ENCODE assay signal across 1 cellular context in genomic region chr12:1593232-1594044, GRCh38.
TF ChIP-seq lines count a peak whose summit lies in the region.

No MANE protein-coding gene starts in this region.

TF ChIP-seq in HepG2, 621 proteins besides CTCF, POLR2A, EP300 and RAD21 (continued from another document and continues in another):
- TF ChIP-seq, protein P1, sequence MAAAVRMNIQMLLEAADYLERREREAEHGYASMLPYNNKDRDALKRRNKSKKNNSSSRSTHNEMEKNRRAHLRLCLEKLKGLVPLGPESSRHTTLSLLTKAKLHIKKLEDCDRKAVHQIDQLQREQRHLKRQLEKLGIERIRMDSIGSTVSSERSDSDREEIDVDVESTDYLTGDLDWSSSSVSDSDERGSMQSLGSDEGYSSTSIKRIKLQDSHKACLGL (CRISPR knock-in tag; IDR thresholded peaks at IDR 0.05): peak; percentile 56; the same call in 1 of the 2 replicates
- TF ChIP-seq ELF4 (CRISPR knock-in tag; IDR thresholded peaks at IDR 0.05; ENCODE audit: borderline replicate concordance) (no peak), ZFX (CRISPR knock-in tag; IDR thresholded peaks at IDR 0.05; ENCODE audit: low read depth) (peak; percentile 83), ZNF567 (CRISPR knock-in tag; IDR thresholded peaks at IDR 0.05; ENCODE audit: borderline replicate concordance) (no peak), SAP130 (CRISPR knock-in tag; IDR thresholded peaks at IDR 0.05; ENCODE audit: low read depth) (peak; percentile 47), ZNF512 (CRISPR knock-in tag; IDR thresholded peaks at IDR 0.05) (no peak), SNRNP70 (IDR thresholded peaks at IDR 0.05; ENCODE audit: low read depth, low read length) (no peak), ZFYVE20 (CRISPR knock-in tag; IDR thresholded peaks at IDR 0.05; ENCODE audit: borderline replicate concordance, low read depth) (peak; percentile 45; the same call in 1 of the 2 replicates), KAT7 (CRISPR knock-in tag; IDR thresholded peaks at IDR 0.05; ENCODE audit: borderline replicate concordance) (0 out of 2 replicates have a peak, but pooled peaks have one; percentile 39), ZNF574 (CRISPR knock-in tag; IDR thresholded peaks at IDR 0.05) (0 out of 2 replicates have a peak, but pooled peaks have one; percentile 3), SOX6 (IDR thresholded peaks at IDR 0.05) (no peak), SOX6 (CRISPR knock-in tag; IDR thresholded peaks at IDR 0.05) (peak; percentile 28; the same call in 1 of the 2 replicates), ATRX (CRISPR knock-in tag; IDR thresholded peaks at IDR 0.05; ENCODE audit: borderline replicate concordance) (no peak), JUN (CRISPR knock-in tag; IDR thresholded peaks at IDR 0.05) (0 out of 2 replicates have a peak, but pooled peaks have one; percentile 36), XRCC5 (optimal IDR thresholded peaks at IDR 0.05; ENCODE audit: low read length) (no peak), ERF (CRISPR knock-in tag; IDR thresholded peaks at IDR 0.05) (0 out of 2 replicates have a peak, but pooled peaks have one; percentile 11), NCOA1 (CRISPR knock-in tag; IDR thresholded peaks at IDR 0.05) (0 out of 2 replicates have a peak, but pooled peaks have one; percentile 74), SRSF4 (IDR thresholded peaks at IDR 0.05; ENCODE audit: low read depth, low read length, poor library complexity, severe bottlenecking) (no peak), ZNF430 (CRISPR knock-in tag; IDR thresholded peaks at IDR 0.05) (no peak), ZNF652 (CRISPR knock-in tag; IDR thresholded peaks at IDR 0.05; ENCODE audit: borderline replicate concordance, low read depth) (no peak), ZNF670 (CRISPR knock-in tag; IDR thresholded peaks at IDR 0.05; ENCODE audit: borderline replicate concordance) (no peak), RFXANK (CRISPR knock-in tag; IDR thresholded peaks at IDR 0.05) (no peak), NFKB2 (CRISPR knock-in tag; IDR thresholded peaks at IDR 0.05; ENCODE audit: borderline replicate concordance) (no peak), RFX3 (CRISPR knock-in tag; IDR thresholded peaks at IDR 0.05) (no peak), GATAD2A (CRISPR knock-in tag; IDR thresholded peaks at IDR 0.05) (no peak), ZKSCAN1 (IDR thresholded peaks at IDR 0.05; ENCODE audit: low read length) (no peak), SMC3 (IDR thresholded peaks at IDR 0.05; ENCODE audit: low read length) (no peak), EEA1 (CRISPR knock-in tag; IDR thresholded peaks at IDR 0.05; ENCODE audit: borderline replicate concordance) (peak; percentile 36; the same call in 1 of the 2 replicates), MEIS2 (CRISPR knock-in tag; IDR thresholded peaks at IDR 0.05) (no peak), ESRRA (CRISPR knock-in tag; IDR thresholded peaks at IDR 0.05; ENCODE audit: low read depth) (no peak; the same call in 1 of the 2 replicates), ZNF33A (CRISPR knock-in tag; IDR thresholded peaks at IDR 0.05; ENCODE audit: borderline replicate concordance) (no peak), ZSCAN21 (CRISPR knock-in tag; IDR thresholded peaks at IDR 0.05; ENCODE audit: borderline replicate concordance) (peak; percentile 83), KLF6 (CRISPR knock-in tag; IDR thresholded peaks at IDR 0.05) (no peak), ZNF749 (CRISPR knock-in tag; IDR thresholded peaks at IDR 0.05; ENCODE audit: borderline replicate concordance) (no peak), RBFOX2 (IDR thresholded peaks at IDR 0.05; ENCODE audit: low read depth, low read length) (no peak), ZNF263 (CRISPR knock-in tag; IDR thresholded peaks at IDR 0.05) (0 out of 2 replicates have a peak, but pooled peaks have one; percentile 3), ZNF570 (CRISPR knock-in tag; IDR thresholded peaks at IDR 0.05; ENCODE audit: borderline replicate concordance) (no peak), FOXP1 (IDR thresholded peaks at IDR 0.05) (no peak), FOXP1 (CRISPR knock-in tag; IDR thresholded peaks at IDR 0.05) (no peak), YEATS2 (CRISPR knock-in tag; IDR thresholded peaks at IDR 0.05; ENCODE audit: borderline replicate concordance) (no peak), ZNF615 (CRISPR knock-in tag; IDR thresholded peaks at IDR 0.05; ENCODE audit: borderline replicate concordance) (no peak), KDM5A (IDR thresholded peaks at IDR 0.05; ENCODE audit: borderline replicate concordance, low read length) (0 out of 2 replicates have a peak, but pooled peaks have one; percentile 41), BRD4 (CRISPR knock-in tag; IDR thresholded peaks at IDR 0.05) (no peak; the same call in 1 of the 2 replicates), ZBTB14 (CRISPR knock-in tag; IDR thresholded peaks at IDR 0.05) (no peak), AGO2 (optimal IDR thresholded peaks at IDR 0.05; ENCODE audit: low read depth, low read length) (peak; percentile 48), NONO (IDR thresholded peaks at IDR 0.05) (no peak), NONO (CRISPR knock-in tag; conservative IDR thresholded peaks at IDR 0.05) (peak; percentile 54; the same call in 1 of the 2 replicates), CENPT (CRISPR knock-in tag; IDR thresholded peaks at IDR 0.05; ENCODE audit: low read depth) (0 out of 2 replicates have a peak, but pooled peaks have one; percentile 41), HIC2 (CRISPR knock-in tag; IDR thresholded peaks at IDR 0.05; ENCODE audit: low read depth) (no peak)
- TF ChIP-seq, protein P2, sequence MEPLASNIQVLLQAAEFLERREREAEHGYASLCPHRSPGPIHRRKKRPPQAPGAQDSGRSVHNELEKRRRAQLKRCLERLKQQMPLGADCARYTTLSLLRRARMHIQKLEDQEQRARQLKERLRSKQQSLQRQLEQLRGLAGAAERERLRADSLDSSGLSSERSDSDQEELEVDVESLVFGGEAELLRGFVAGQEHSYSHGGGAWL (CRISPR knock-in tag; IDR thresholded peaks at IDR 0.05): peak; percentile 53
- TF ChIP-seq, protein P3, sequence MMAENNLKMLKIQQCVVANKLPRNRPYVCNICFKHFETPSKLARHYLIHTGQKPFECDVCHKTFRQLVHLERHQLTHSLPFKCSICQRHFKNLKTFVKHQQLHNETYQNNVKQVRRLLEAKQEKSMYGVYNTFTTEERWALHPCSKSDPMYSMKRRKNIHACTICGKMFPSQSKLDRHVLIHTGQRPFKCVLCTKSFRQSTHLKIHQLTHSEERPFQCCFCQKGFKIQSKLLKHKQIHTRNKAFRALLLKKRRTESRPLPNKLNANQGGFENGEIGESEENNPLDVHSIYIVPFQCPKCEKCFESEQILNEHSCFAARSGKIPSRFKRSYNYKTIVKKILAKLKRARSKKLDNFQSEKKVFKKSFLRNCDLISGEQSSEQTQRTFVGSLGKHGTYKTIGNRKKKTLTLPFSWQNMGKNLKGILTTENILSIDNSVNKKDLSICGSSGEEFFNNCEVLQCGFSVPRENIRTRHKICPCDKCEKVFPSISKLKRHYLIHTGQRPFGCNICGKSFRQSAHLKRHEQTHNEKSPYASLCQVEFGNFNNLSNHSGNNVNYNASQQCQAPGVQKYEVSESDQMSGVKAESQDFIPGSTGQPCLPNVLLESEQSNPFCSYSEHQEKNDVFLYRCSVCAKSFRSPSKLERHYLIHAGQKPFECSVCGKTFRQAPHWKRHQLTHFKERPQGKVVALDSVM (CRISPR knock-in tag; IDR thresholded peaks at IDR 0.05): peak; percentile 47; the same call in 1 of the 2 replicates
- TF ChIP-seq, protein P4, sequence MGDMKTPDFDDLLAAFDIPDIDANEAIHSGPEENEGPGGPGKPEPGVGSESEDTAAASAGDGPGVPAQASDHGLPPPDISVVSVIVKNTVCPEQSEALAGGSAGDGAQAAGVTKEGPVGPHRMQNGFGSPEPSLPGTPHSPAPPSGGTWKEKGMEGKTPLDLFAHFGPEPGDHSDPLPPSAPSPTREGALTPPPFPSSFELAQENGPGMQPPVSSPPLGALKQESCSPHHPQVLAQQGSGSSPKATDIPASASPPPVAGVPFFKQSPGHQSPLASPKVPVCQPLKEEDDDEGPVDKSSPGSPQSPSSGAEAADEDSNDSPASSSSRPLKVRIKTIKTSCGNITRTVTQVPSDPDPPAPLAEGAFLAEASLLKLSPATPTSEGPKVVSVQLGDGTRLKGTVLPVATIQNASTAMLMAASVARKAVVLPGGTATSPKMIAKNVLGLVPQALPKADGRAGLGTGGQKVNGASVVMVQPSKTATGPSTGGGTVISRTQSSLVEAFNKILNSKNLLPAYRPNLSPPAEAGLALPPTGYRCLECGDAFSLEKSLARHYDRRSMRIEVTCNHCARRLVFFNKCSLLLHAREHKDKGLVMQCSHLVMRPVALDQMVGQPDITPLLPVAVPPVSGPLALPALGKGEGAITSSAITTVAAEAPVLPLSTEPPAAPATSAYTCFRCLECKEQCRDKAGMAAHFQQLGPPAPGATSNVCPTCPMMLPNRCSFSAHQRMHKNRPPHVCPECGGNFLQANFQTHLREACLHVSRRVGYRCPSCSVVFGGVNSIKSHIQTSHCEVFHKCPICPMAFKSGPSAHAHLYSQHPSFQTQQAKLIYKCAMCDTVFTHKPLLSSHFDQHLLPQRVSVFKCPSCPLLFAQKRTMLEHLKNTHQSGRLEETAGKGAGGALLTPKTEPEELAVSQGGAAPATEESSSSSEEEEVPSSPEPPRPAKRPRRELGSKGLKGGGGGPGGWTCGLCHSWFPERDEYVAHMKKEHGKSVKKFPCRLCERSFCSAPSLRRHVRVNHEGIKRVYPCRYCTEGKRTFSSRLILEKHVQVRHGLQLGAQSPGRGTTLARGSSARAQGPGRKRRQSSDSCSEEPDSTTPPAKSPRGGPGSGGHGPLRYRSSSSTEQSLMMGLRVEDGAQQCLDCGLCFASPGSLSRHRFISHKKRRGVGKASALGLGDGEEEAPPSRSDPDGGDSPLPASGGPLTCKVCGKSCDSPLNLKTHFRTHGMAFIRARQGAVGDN (CRISPR knock-in tag; IDR thresholded peaks at IDR 0.05): peak; percentile 92
- TF ChIP-seq, protein P5, sequence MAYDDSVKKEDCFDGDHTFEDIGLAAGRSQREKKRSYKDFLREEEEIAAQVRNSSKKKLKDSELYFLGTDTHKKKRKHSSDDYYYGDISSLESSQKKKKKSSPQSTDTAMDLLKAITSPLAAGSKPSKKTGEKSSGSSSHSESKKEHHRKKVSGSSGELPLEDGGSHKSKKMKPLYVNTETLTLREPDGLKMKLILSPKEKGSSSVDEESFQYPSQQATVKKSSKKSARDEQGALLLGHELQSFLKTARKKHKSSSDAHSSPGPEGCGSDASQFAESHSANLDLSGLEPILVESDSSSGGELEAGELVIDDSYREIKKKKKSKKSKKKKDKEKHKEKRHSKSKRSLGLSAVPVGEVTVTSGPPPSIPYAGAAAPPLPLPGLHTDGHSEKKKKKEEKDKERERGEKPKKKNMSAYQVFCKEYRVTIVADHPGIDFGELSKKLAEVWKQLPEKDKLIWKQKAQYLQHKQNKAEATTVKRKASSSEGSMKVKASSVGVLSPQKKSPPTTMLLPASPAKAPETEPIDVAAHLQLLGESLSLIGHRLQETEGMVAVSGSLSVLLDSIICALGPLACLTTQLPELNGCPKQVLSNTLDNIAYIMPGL (CRISPR knock-in tag; IDR thresholded peaks at IDR 0.05; ENCODE audit: borderline replicate concordance in 1 of 2, low read depth in 1 of 2): peak in 1 of 2 experiments; percentile 59; a peak in 2 of 4 replicates
